14 cellular contexts compared by ENCODE assay signal in genomic region chr13:24911135-24911524, GRCh38.
DNase-seq lines count a peak whose midpoint lies in the region; ATAC-seq, FAIRE-seq and TF ChIP-seq lines count a peak whose summit lies in the region.
"Had no signal": no experiment of that assay in that cellular context is flagged by ENCODE, and none has a peak within 500 bp of the region (broad histone marks: within the 10 kb centered on the region; RNA-seq: fewer than 3 reads in every experiment).

No MANE protein-coding gene starts in this region.

- ATAC-seq in GM19397 (IDR thresholded peaks at IDR 0.05; ENCODE audit: unreplicated experiment) (no peak), GM19463 (IDR thresholded peaks at IDR 0.05; ENCODE audit: unreplicated experiment) (no peak)
- ATAC-seq: naive thymus-derived CD8-positive, alpha-beta T cell had no signal

- TF ChIP-seq CTCF in fibroblast of lung (conservative IDR thresholded peaks at IDR 0.05 in 1 of 2, IDR thresholded peaks at IDR 0.05 in 1 of 2; ENCODE audit: low read depth in 1 of 2, low read length in 2 of 2): no peak

- H3K4me3 ChIP-seq in GM23248: no peak overlapping the region
- H3K4me3 ChIP-seq in fibroblast of lung (replicated peaks in 1 of 4; ENCODE audit: control extremely low read depth in 1 of 4, insufficient read depth in 1 of 4, low read depth in 3 of 4, low read length in 4 of 4): no peak overlapping the region
- H3K4me3 ChIP-seq: BLaER1 treated with 17β-estradiol and CSF1 and Interleukin-3, amounts not matched to agents 10 nM and 100 nM; skin epidermis had no signal

- H2AFZ ChIP-seq in GM23248 (no peak overlapping the region), fibroblast of lung (ENCODE audit: low read length) (no peak overlapping the region)

- H3K4me2 ChIP-seq in GM23248 (ENCODE audit: unreplicated experiment): no peak overlapping the region
- no peak overlapping the region for H3K4me2 ChIP-seq in fibroblast of lung (ENCODE audit: extremely low read depth, insufficient read depth, low read length)

- no peaks in the 10 kb centered on the region for H3F3A ChIP-seq in GM23248 (ENCODE audit: insufficient read depth)

- H3K9me3 ChIP-seq in GM23248 (ENCODE audit: low read depth): no peaks in the 10 kb centered on the region
- no peaks in the 10 kb centered on the region for H3K9me3 ChIP-seq in fibroblast of lung (ENCODE audit: control insufficient read depth, insufficient read depth, low read depth, low read length)
- H3K9me3 ChIP-seq: BLaER1 treated with 17β-estradiol and CSF1 and Interleukin-3, amounts not matched to agents 10 nM and 100 nM had no signal

- H3K79me2 ChIP-seq in GM23248 (ENCODE audit: insufficient read depth) (peaks cover 30% of the 10 kb centered on the region), fibroblast of lung (ENCODE audit: control insufficient read depth, insufficient read depth, low read length) (peaks cover 14% of the 10 kb centered on the region)

- H3K4me1 ChIP-seq in GM23248 (ENCODE audit: insufficient read depth) (no peaks in the 10 kb centered on the region), fibroblast of lung (ENCODE audit: control insufficient read depth, extremely low read depth, insufficient read depth, low read length) (peaks cover 2% of the 10 kb centered on the region)

- H3K9ac ChIP-seq in GM23248 (no peak overlapping the region), fibroblast of lung (ENCODE audit: insufficient read depth, low read length) (no peak overlapping the region)
- H3K9ac ChIP-seq: BLaER1 treated with 17β-estradiol and CSF1 and Interleukin-3, amounts not matched to agents 10 nM and 100 nM had no signal

- WGBS in GM23248 (ENCODE audit: low coverage in 1 of 2, low lambda C conversion rate in 2 of 2, missing lambda C conversion rate in 2 of 2), 2 experiments: 77 to 83% methylated on average over 4 of the region's 4 CpGs

- in situ Hi-C loops in GM23248 (cut with MboI): no loop called here

- FAIRE-seq in GM12891 (lab: Jason Lieb, UNC): no peak
- FAIRE-seq: colon, TTC549 had no signal

- DNase-seq in A172 (ENCODE audit: low spot score) (peak; percentile 81), GM23248 (peak; percentile 53), RPMI7951 (ENCODE audit: low read depth) (peak; percentile 81), fibroblast of lung (ENCODE audit: low read depth in 2 of 2) (peak; percentile 54 to 62), GM12891 (ENCODE audit: insufficient read length, low spot score) (no peak), medulla oblongata (ENCODE audit: extremely low spot score) (no peak)
- DNase-seq: naive thymus-derived CD8-positive, alpha-beta T cell; NCI-H187 had no signal

- H4K20me1 ChIP-seq in GM23248 (ENCODE audit: insufficient read depth) (no peaks in the 10 kb centered on the region), fibroblast of lung (ENCODE audit: control insufficient read depth, extremely low read depth, insufficient read depth, low read length) (no peaks in the 10 kb centered on the region)

- TF ChIP-seq POLR2A in GM12891 (IDR thresholded peaks at IDR 0.05; ENCODE audit: low read depth, low read length): no peak

- no peaks in the 10 kb centered on the region for H3K27me3 ChIP-seq in GM23248 (replicated peaks; ENCODE audit: insufficient read depth)
- no peaks in the 10 kb centered on the region for H3K27me3 ChIP-seq in fibroblast of lung (ENCODE audit: control insufficient read depth, insufficient read depth, low read length)
- H3K27me3 ChIP-seq: BLaER1 treated with 17β-estradiol and CSF1 and Interleukin-3, amounts not matched to agents 10 nM and 100 nM had no signal

- H3K36me3 ChIP-seq in GM23248 (ENCODE audit: low read depth) (no peaks in the 10 kb centered on the region), fibroblast of lung (ENCODE audit: control insufficient read depth, insufficient read depth, low read length) (no peaks in the 10 kb centered on the region)

- H3K9me2 ChIP-seq in GM23248 (ENCODE audit: insufficient read depth): no peaks in the 10 kb centered on the region

- H3K27ac ChIP-seq in GM23248 (no peak overlapping the region), fibroblast of lung (ENCODE audit: insufficient read depth, low read length) (peak overlapping the region; percentile 62)
- H3K27ac ChIP-seq: BLaER1 treated with 17β-estradiol and CSF1 and Interleukin-3, amounts not matched to agents 10 nM and 100 nM; skin epidermis had no signal

TF ChIP-seq in GM12891, 5 proteins besides CTCF, POLR2A, EP300 and RAD21:
- TF ChIP-seq PAX5 (IDR thresholded peaks at IDR 0.05; ENCODE audit: insufficient read depth, low read length, severe bottlenecking) (no peak), POU2F2 (IDR thresholded peaks at IDR 0.05; ENCODE audit: low read depth, low read length) (no peak), SPI1 (IDR thresholded peaks at IDR 0.05; ENCODE audit: low read depth, low read length) (no peak), TAF1 (IDR thresholded peaks at IDR 0.05; ENCODE audit: low read depth, low read length) (no peak), POLR2AphosphoS5 (IDR thresholded peaks at IDR 0.05; ENCODE audit: low read depth, low read length) (no peak)
TF ChIP-seq in GM12891: peak in this region for 0.

Comparison
In these comparisons a context has a peak if more than half of its experiments do, and no peak if none do; other contexts are left out.
1. DNase-seq: peak in A172 (single experiment), GM23248 (single experiment), RPMI7951 (single experiment) and fibroblast of lung (2 of 2); none in GM12891 (single experiment) and medulla oblongata (single experiment).